ENCODE assay signal across 8 cellular contexts in the genomic region with DNA sequence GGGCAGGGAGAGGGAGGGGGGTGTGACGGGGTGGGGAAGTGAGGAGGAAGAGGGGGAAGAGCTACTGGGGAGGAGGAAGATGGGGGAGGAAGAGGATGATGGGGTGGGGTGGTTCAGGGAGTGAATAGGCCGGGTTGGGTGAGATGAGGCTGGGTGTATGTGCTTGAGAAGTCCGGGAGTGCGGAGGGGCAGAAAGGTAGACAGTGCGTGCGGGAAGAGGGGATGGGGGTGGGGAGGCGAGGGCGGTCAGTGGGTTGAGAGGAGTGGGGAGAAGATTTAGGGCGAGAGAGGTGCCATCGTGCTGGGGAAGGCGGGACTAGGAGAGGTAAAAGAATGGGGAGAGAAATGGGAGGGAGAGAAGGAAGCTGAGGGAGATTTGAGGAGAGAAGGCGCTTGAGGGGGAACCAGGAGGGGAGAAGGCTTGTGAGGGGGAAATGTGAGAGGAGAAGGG. TPM values are rescaled to one million over a fixed set of nuclear protein-coding genes. Genes with fewer than 3 reads are reported as not detected.
DNase-seq lines count a peak whose midpoint lies in the region; ATAC-seq, FAIRE-seq and TF ChIP-seq lines count a peak whose summit lies in the region.

No MANE protein-coding gene starts in this region.

- H3K4ac ChIP-seq in H9 (ENCODE audit: low read depth, low read length): no peak overlapping the region

- no peaks in the 10 kb centered on the region for H3K23me2 ChIP-seq in H9 (ENCODE audit: insufficient read length, low read depth, low read length, poor library complexity, severe bottlenecking)

- H3K4me2 ChIP-seq in H9 (ENCODE audit: insufficient read depth, insufficient read length, low read length) (peak overlapping the region; percentile 53), GM12878 (ENCODE audit: control insufficient read depth, insufficient read depth) (peak overlapping the region; percentile 55; the same call in 1 of the 2 replicates), skeletal muscle satellite cell (ENCODE audit: low read length) (peak overlapping the region; percentile 87)

- H2BK15ac ChIP-seq in H9 (ENCODE audit: low read depth, low read length): no peak overlapping the region

- H3K14ac ChIP-seq in H9 (ENCODE audit: insufficient read depth, low read length): peak overlapping the region; percentile 81; the same call in 1 of the 2 replicates

- no TSS peak for BruUV-seq in GM12878 (replicated peaks; lab: Mats Ljungman, UMichigan)

- intact Hi-C loops in GM12878 (cut with micrococcal nuclease; ENCODE audit: unreplicated experiment): no loop called here
- intact Hi-C loops in activated naive CD4-positive, alpha-beta T cell treated with anti-CD3 and anti-CD28 coated beads for 36 hours (cut with micrococcal nuclease): loop anchor here (1.0 to 10.0 kb wide), 2 partner anchors 115 to 370 kb away; no protein-coding TSS in a partner anchor

- no peak for FAIRE-seq in GM12878 (lab: Jason Lieb, UNC)

- no peak overlapping the region for H2BK5ac ChIP-seq in H9 (ENCODE audit: insufficient read length, low read length)

- no peak for TF ChIP-seq POLR2A in GM12878 (IDR thresholded peaks at IDR 0.05; ENCODE audit: low read depth, low read length)

- H2AFZ ChIP-seq in H9 (ENCODE audit: low read length): no peak overlapping the region
- H2AFZ ChIP-seq in GM12878 (ENCODE audit: control insufficient read depth, low read depth, low read length): no peak overlapping the region

- no peak for TF ChIP-seq CTCF in H9 (conservative IDR thresholded peaks at IDR 0.05)
- TF ChIP-seq CTCF in GM12878 (IDR thresholded peaks at IDR 0.05 in 2 of 3, conservative IDR thresholded peaks at IDR 0.05 in 1 of 3; ENCODE audit: control insufficient read depth in 2 of 3, extremely low read depth in 1 of 3, insufficient read depth in 1 of 3, low read depth in 3 of 3, low read length in 3 of 3): no peak

- H3K18ac ChIP-seq in H9 (ENCODE audit: insufficient read length, low read depth, low read length): peak overlapping the region; percentile 76

- no peak overlapping the region for H4K5ac ChIP-seq in H9 (ENCODE audit: insufficient read length, low read depth, low read length)

- no peak for DNase-seq in H9
- DNase-seq in GM12878 (ENCODE audit: low read depth, low spot score): no peak
- no peak for DNase-seq in amniotic stem cell (lab: John Stamatoyannopoulos, UW)
- no peak for DNase-seq in hepatic stellate cell (ENCODE audit: low spot score)
- no peak for DNase-seq in activated CD8-positive, alpha-beta memory T cell treated with anti-CD3 and anti-CD28 coated beads for 24 hours
- no peak for DNase-seq in activated naive CD4-positive, alpha-beta T cell treated with anti-CD3 and anti-CD28 coated beads for 36 hours

- TF ChIP-seq EP300 in GM12878 (IDR thresholded peaks at IDR 0.05; ENCODE audit: borderline replicate concordance in 1 of 2, control insufficient read depth in 1 of 2, low read depth in 2 of 2, low read length in 2 of 2): no peak

- no peak overlapping the region for H2AK5ac ChIP-seq in H9 (ENCODE audit: insufficient read length, low read length)

- H2BK20ac ChIP-seq in H9 (ENCODE audit: low read depth, low read length, poor library complexity, severe bottlenecking): no peak overlapping the region

- H3K9ac ChIP-seq in H9 (ENCODE audit: extremely low read depth, insufficient read length, low read length) (peak overlapping the region; percentile 28), GM12878 (ENCODE audit: control insufficient read depth, insufficient read depth, low read length) (no peak overlapping the region), iPS-15b (ENCODE audit: low read depth, low read length) (no peak overlapping the region), skeletal muscle satellite cell (ENCODE audit: low read depth, low read length) (peak overlapping the region; percentile 45)

- RAD21 ChIA-PET in GM12878 (lab: Charles Lee; ENCODE audit: unreplicated experiment): interaction anchor here (1.4 to 3.5 kb wide), 3 partner anchors 10 to 59 kb away, joined by 5 to 19 read pairs (median 8); no protein-coding TSS in a partner anchor

- peak overlapping the region; percentile 62 to 76 for H3K4me3 Mint-ChIP-seq in H9
- no peak overlapping the region for H3K4me3 Mint-ChIP-seq in activated naive CD4-positive, alpha-beta T cell treated with anti-CD3 and anti-CD28 coated beads for 36 hours

- no peaks in the 10 kb centered on the region for H3K27me3 ChIP-seq in H9 (ENCODE audit: insufficient read depth, low read length)
- H3K27me3 ChIP-seq in GM12878 (replicated peaks in 1 of 2; ENCODE audit: control insufficient read depth in 2 of 2, insufficient read depth in 2 of 2, low read length in 1 of 2): no peaks in the 10 kb centered on the region
- H3K27me3 ChIP-seq in iPS-15b (ENCODE audit: control insufficient read depth, insufficient read depth, low read length): no peaks in the 10 kb centered on the region
- peaks cover 15% of the 10 kb centered on the region for H3K27me3 ChIP-seq in skeletal muscle satellite cell (ENCODE audit: control insufficient read depth, insufficient read depth, low read length)

- H3K79me2 ChIP-seq in H9 (ENCODE audit: insufficient read depth, low read length): no peaks in the 10 kb centered on the region
- H3K79me2 ChIP-seq in GM12878 (ENCODE audit: control insufficient read depth, insufficient read depth, low read length): no peaks in the 10 kb centered on the region

- H2BK12ac ChIP-seq in H9 (ENCODE audit: insufficient read length, low read depth, low read length): no peak overlapping the region

- peaks cover 3% of the 10 kb centered on the region; the same call in 1 of the 2 replicates for H3K27me3 Mint-ChIP-seq in H9 (ENCODE audit: low read depth)
- no peaks in the 10 kb centered on the region for H3K27me3 Mint-ChIP-seq in activated naive CD4-positive, alpha-beta T cell treated with anti-CD3 and anti-CD28 coated beads for 36 hours (ENCODE audit: low read depth)

- H4K20me1 ChIP-seq in H9 (ENCODE audit: control insufficient read depth, insufficient read depth, insufficient read length) (no peaks in the 10 kb centered on the region), GM12878 (ENCODE audit: control insufficient read depth, insufficient read depth) (no peaks in the 10 kb centered on the region)

- no peak; the same call in 2 of the 3 replicates for ATAC-seq in GM12878

- no peak overlapping the region for H3T11ph ChIP-seq in H9 (ENCODE audit: low read length)

- H3K4me1 Mint-ChIP-seq in H9: peaks cover 12 to 21% of the 10 kb centered on the region in 2 experiments
- peaks cover 26% of the 10 kb centered on the region for H3K4me1 Mint-ChIP-seq in activated naive CD4-positive, alpha-beta T cell treated with anti-CD3 and anti-CD28 coated beads for 36 hours (ENCODE audit: low read depth)

- H4K8ac ChIP-seq in H9 (replicated peaks; ENCODE audit: insufficient read length, low read depth, low read length): no peak overlapping the region

- H2BK120ac ChIP-seq in H9 (ENCODE audit: low read depth, low read length, poor library complexity, severe bottlenecking): no peak overlapping the region

- POLR2A ChIA-PET in GM12878 (lab: Charles Lee): interaction anchor here (0.6 to 3.3 kb wide), 2 partner anchors 14 to 543 kb away, joined by 5 to 19 read pairs; no protein-coding TSS in a partner anchor

- H3K9me3 Mint-ChIP-seq in H9: peaks cover 10 to 22% of the 10 kb centered on the region in 2 experiments; a peak in 4 of 5 replicates
- no peaks in the 10 kb centered on the region for H3K9me3 Mint-ChIP-seq in activated naive CD4-positive, alpha-beta T cell treated with anti-CD3 and anti-CD28 coated beads for 36 hours

- in situ Hi-C loops in GM12878 (cut with MboI): no loop called here

- SMC1A ChIA-PET in GM12878 (lab: Charles Lee; ENCODE audit: uncharacterized antibody, unreplicated experiment): interaction anchor here (0.8 to 5.3 kb wide), 3 partner anchors 9 to 150 kb away, joined by 3 to 39 read pairs (median 6); no protein-coding TSS in a partner anchor

- no peaks in the 10 kb centered on the region for H3K79me1 ChIP-seq in H9 (ENCODE audit: insufficient read depth, low read depth, low read length, poor library complexity, severe bottlenecking)

- CTCF ChIA-PET in GM12878 (lab: Yijun Ruan, JAX): interaction anchor here (0.6 to 4.4 kb wide), 8 partner anchors 9 to 697 kb away, joined by 3 to 25 read pairs (median 10); no protein-coding TSS in a partner anchor
- CTCF ChIA-PET in activated naive CD4-positive, alpha-beta T cell treated with anti-CD3 and anti-CD28 coated beads for 36 hours (lab: Charles Lee): interaction anchor here (0.8 to 3.2 kb wide), 10 partner anchors 9 to 531 kb away, joined by 3 to 24 read pairs (median 4); no protein-coding TSS in a partner anchor

- H3K36me3 ChIP-seq in GM12878 (ENCODE audit: control insufficient read depth in 2 of 2, insufficient read depth in 2 of 2, low read length in 1 of 2) (no peaks in the 10 kb centered on the region), iPS-15b (ENCODE audit: control insufficient read depth, insufficient read depth, low read length) (no peaks in the 10 kb centered on the region), skeletal muscle satellite cell (ENCODE audit: insufficient read depth, low read length) (no peaks in the 10 kb centered on the region)

- TF ChIP-seq RAD21 in GM12878 (IDR thresholded peaks at IDR 0.05; ENCODE audit: insufficient read depth, low read depth, low read length): no peak

- peak overlapping the region in 1 of 3 experiments; percentile 32; a peak in 2 of 7 replicates for H3K27ac Mint-ChIP-seq in H9
- no peak overlapping the region for H3K27ac Mint-ChIP-seq in activated naive CD4-positive, alpha-beta T cell treated with anti-CD3 and anti-CD28 coated beads for 36 hours

- H3K23ac ChIP-seq in H9 (ENCODE audit: insufficient read length, low read depth, low read length): no peak overlapping the region

- H3K56ac ChIP-seq in H9 (ENCODE audit: insufficient read length, low read depth, low read length): no peak overlapping the region

- no CpG with 5 or more reads among the region's 12 CpGs for WGBS in H9 (ENCODE audit: extremely low coverage, insufficient read length, low lambda C conversion rate)
- 0% methylated on average over 3 of the region's 12 CpGs for WGBS in GM12878 (ENCODE audit: insufficient coverage, insufficient replicate concordance, low lambda C conversion rate, missing lambda C conversion rate)

- H3K27ac ChIP-seq in H9 (ENCODE audit: insufficient read length, low read depth, low read length) (peak overlapping the region; percentile 82), GM12878 (ENCODE audit: control insufficient read depth, insufficient read depth) (no peak overlapping the region)

- no peak overlapping the region for H3K4me3 ChIP-seq in GM12878
- H3K4me3 ChIP-seq in iPS-15b (ENCODE audit: low read depth, low read length): peak overlapping the region; percentile 64
- H3K4me3 ChIP-seq in skeletal muscle satellite cell (ENCODE audit: low read length): peak overlapping the region; percentile 59

- no peak overlapping the region for H4K91ac ChIP-seq in H9 (ENCODE audit: insufficient read length, low read depth, low read length)

- H3K4me1 ChIP-seq in H9 (ENCODE audit: insufficient read depth, low read length): no peaks in the 10 kb centered on the region; the same call in 1 of the 2 replicates
- peaks cover 10% of the 10 kb centered on the region for H3K4me1 ChIP-seq in GM12878 (ENCODE audit: control insufficient read depth, insufficient read depth, low read length)
- peaks cover 16% of the 10 kb centered on the region for H3K4me1 ChIP-seq in iPS-15b (ENCODE audit: control insufficient read depth, insufficient read depth, low read length)
- H3K4me1 ChIP-seq in skeletal muscle satellite cell (ENCODE audit: control insufficient read depth, insufficient read depth, low read length): peaks cover 6% of the 10 kb centered on the region

- peaks cover 0 to 20% (median 10%) of the 10 kb centered on the region in 3 experiments; a peak in 5 of 7 replicates for H3K36me3 Mint-ChIP-seq in H9 (ENCODE audit: insufficient read depth in 1 of 3, low read depth in 3 of 3)
- no peaks in the 10 kb centered on the region for H3K36me3 Mint-ChIP-seq in activated naive CD4-positive, alpha-beta T cell treated with anti-CD3 and anti-CD28 coated beads for 36 hours (ENCODE audit: low read depth)

- H3K9me3 ChIP-seq in H9 (ENCODE audit: control insufficient read depth, low read depth, low read length) (no peaks in the 10 kb centered on the region), GM12878 (replicated peaks; ENCODE audit: control insufficient read depth, insufficient read depth, low read length) (no peaks in the 10 kb centered on the region; the same call in 2 of the 3 replicates), iPS-15b (ENCODE audit: control insufficient read depth, insufficient read depth, low read length) (no peaks in the 10 kb centered on the region), skeletal muscle satellite cell (replicated peaks; ENCODE audit: low read length) (no peaks in the 10 kb centered on the region)

RNA-seq across cellular contexts. Expression of a gene that starts 30.9 kb away (rescaled TPM):
- 2.1 and 2.3 TPM in 2 replicates for total RNA-seq in H9 (2021)
- total RNA-seq in GM12878 (2013; cell fraction: nucleolus; rRNA removed): 3.9 and 5.1 TPM in 2 replicates
- 1.1 and 1.7 TPM in 2 replicates for total RNA-seq in GM12878 (2014; rRNA removed)
- 0.83 and 1.1 TPM in 2 replicates for total RNA-seq in GM12878 (2014; rRNA removed; fragmentation: Illumina TruSeq; extraction: Trizol)
- 1.7 and 1.8 TPM in 2 replicates for total RNA-seq in GM12878 (2021)
- 0.16 TPM for polyA plus RNA-seq in GM12878 (2011; ENCODE audit: low read depth)
- polyA plus RNA-seq in GM12878 (2011; rRNA removed): 3.0 and 3.3 TPM in 2 replicates
- 2.9 and 3.3 TPM in 2 replicates for polyA plus RNA-seq in GM12878 (2011; cell fraction: cytosol; rRNA removed)
- polyA plus RNA-seq in GM12878 (2011; cell fraction: nucleus; rRNA removed): 3.8 and 4.5 TPM in 2 replicates
- polyA plus RNA-seq in GM12878 (2012): 0.74 and 1.1 TPM in 2 replicates
- 0.78 and 1.1 TPM in 2 replicates for polyA plus RNA-seq in GM12878 (2014; fragmentation: Illumina TruSeq; extraction: Trizol)
- polyA plus RNA-seq in GM12878 (2014; fragmentation: Nextera tagmentation; extraction: Ambion mirVana): under 1 TPM; 0.66 to 0.77 TPM
- 1.6 and 2.3 TPM in 2 replicates for polyA plus RNA-seq in GM12878 (2014; rRNA removed)
- polyA plus RNA-seq in GM12878 (2016; fragmentation: Nextera tagmentation; extraction: Ambion mirVana): 1 to 10 TPM; 1.6 to 3.2 TPM
- polyA minus RNA-seq in GM12878 (2011; rRNA and poly(A)+ RNA removed): 2.3 and 3.1 TPM in 2 replicates
- polyA minus RNA-seq in GM12878 (2011; cell fraction: cytosol; rRNA and poly(A)+ RNA removed): 1.5 and 1.6 TPM in 2 replicates
- 3.9 and 5.8 TPM in 2 replicates for polyA minus RNA-seq in GM12878 (2011; cell fraction: nucleus; rRNA and poly(A)+ RNA removed)
- total RNA-seq in skeletal muscle satellite cell (2012; rRNA removed): 0.76 and 0.87 TPM in 2 replicates
- total RNA-seq in activated naive CD4-positive, alpha-beta T cell treated with anti-CD3 and anti-CD28 coated beads for 36 hours: under 1 TPM in 1 of 2 experiments, not detected in 1; 0.50 TPM

Comparison
In these comparisons a context has a peak if more than half of its experiments do, and no peak if none do; other contexts are left out.
1. H3K9ac ChIP-seq: peak in H9 (single experiment) and skeletal muscle satellite cell (single experiment); none in GM12878 (single experiment) and iPS-15b (single experiment).
2. Peak in every context shown above with its lines, with median percentiles within 50 percentile points of each other: H3K4me2 ChIP-seq.